In genomic region chr15:73945109-73945508, GRCh38 we compare ENCODE assay signal across 31 cellular contexts. TPM values are rescaled to one million over a fixed set of nuclear protein-coding genes. Genes with fewer than 3 reads are reported as not detected.
DNase-seq lines count a peak whose midpoint lies in the region; ATAC-seq and TF ChIP-seq lines count a peak whose summit lies in the region.
"Had no signal": no experiment of that assay in that cellular context is flagged by ENCODE, and none has a peak within 500 bp of the region (broad histone marks: within the 10 kb centered on the region; RNA-seq: fewer than 3 reads in every experiment).

No MANE protein-coding gene starts in this region.

- peak overlapping the region; percentile 90 to 93 for H3K27ac ChIP-seq in ascending aorta
- H3K27ac ChIP-seq in smooth muscle cell (ENCODE audit: low read depth): peak overlapping the region; percentile 96
- peak overlapping the region in 1 of 5 donors; percentile 1 for H3K27ac ChIP-seq in adrenal gland
- H3K27ac ChIP-seq: brain microvascular endothelial cell, left lung, Peyer's patch, psoas muscle, VCaP had no signal

- H3K9me3 ChIP-seq in ascending aorta (no peaks in the 10 kb centered on the region), smooth muscle cell (replicated peaks; ENCODE audit: low read depth) (no peaks in the 10 kb centered on the region), adrenal gland (replicated peaks in 1 of 3) (no peaks in the 10 kb centered on the region)
- H3K9me3 ChIP-seq: left lung, Peyer's patch, psoas muscle, upper lobe of left lung had no signal

- no peak overlapping the region for H3K4me3 ChIP-seq in ascending aorta
- H3K4me3 ChIP-seq in smooth muscle cell: no peak overlapping the region
- H3K4me3 ChIP-seq in adrenal gland: no peak overlapping the region
- H3K4me3 ChIP-seq: GM23338, left lung, Peyer's patch, psoas muscle, upper lobe of left lung had no signal

- peak overlapping the region; percentile 65 for H3K9ac ChIP-seq in smooth muscle cell (ENCODE audit: low read depth)

- no peak for DNase-seq in activated naive CD8-positive, alpha-beta T cell treated with anti-CD3 and anti-CD28 coated beads, Interleukin-2, amount 10 ng/mL, durations not matched to agents 7 days and 5 days
- DNase-seq in activated naive CD8-positive, alpha-beta T cell treated with anti-CD3 and anti-CD28 coated beads for 36 hours: no peak
- no peak for DNase-seq in ascending aorta (ENCODE audit: low spot score in 2 of 2)
- DNase-seq in glutamatergic neuron: no peak
- no peak for DNase-seq in smooth muscle cell (lab: John Stamatoyannopoulos, UW; ENCODE audit: unreplicated experiment)
- DNase-seq in adrenal gland: no peak
- DNase-seq in stimulated activated CD8-positive, alpha-beta memory T cell treated with anti-CD3 and anti-CD28 coated beads, Interleukin-4, amount 100 ng/mL, for 48 hours: no peak
- DNase-seq in activated CD8-positive, alpha-beta memory T cell treated with anti-CD3 and anti-CD28 coated beads for 24 hours: no peak
- DNase-seq: 8988T; activated CD4-positive, alpha-beta T cell treated with anti-CD3 and anti-CD28 coated beads for 4 hours; activated gamma-delta T cell; activated T-cell treated with anti-CD3 and anti-CD28 coated beads, Interleukin-2, amount 50 U/mL, for 4 hours; brain microvascular endothelial cell; IMR-90; left lung; midbrain; naive thymus-derived CD4-positive, alpha-beta T cell; NCI-H1048; NCI-H1694; NCI-H446; NCI-H774; nucleus accumbens; SHP77 treated with DMSO at 0.1 percent for 48 hours; stimulated activated CD4-positive, alpha-beta T cell treated with anti-CD3 and anti-CD28 coated beads, Interleukin-4, amount 100 ng/mL, for 4 hours; upper lobe of left lung had no signal

- intact Hi-C loops in ascending aorta (cut with DNase I): no loop called here
- intact Hi-C loops in adrenal gland (cut with DNase I): no loop called here

- H3K27me3 ChIP-seq in ascending aorta (no peaks in the 10 kb centered on the region), smooth muscle cell (ENCODE audit: low read depth) (no peaks in the 10 kb centered on the region), adrenal gland (no peaks in the 10 kb centered on the region)
- H3K27me3 ChIP-seq: brain microvascular endothelial cell, left lung, Peyer's patch, upper lobe of left lung had no signal

- H3K36me3 Mint-ChIP-seq in activated naive CD8-positive, alpha-beta T cell treated with anti-CD3 and anti-CD28 coated beads, Interleukin-2, amount 10 ng/mL, durations not matched to agents 7 days and 5 days: peaks cover 1% of the 10 kb centered on the region
- no peaks in the 10 kb centered on the region for H3K36me3 Mint-ChIP-seq in activated naive CD8-positive, alpha-beta T cell treated with anti-CD3 and anti-CD28 coated beads for 36 hours
- H3K36me3 Mint-ChIP-seq in glutamatergic neuron (ENCODE audit: unreplicated experiment): peaks cover 12% of the 10 kb centered on the region
- H3K36me3 Mint-ChIP-seq: naive thymus-derived CD4-positive, alpha-beta T cell; stimulated activated effector memory CD8-positive, alpha-beta T cell treated with anti-CD3 and anti-CD28 coated beads, Interleukin-12 subunit alpha, Interleukin-12 subunit beta, amount 100 ng/mL, for 72 hours had no signal

- no peak for TF ChIP-seq CTCF in ascending aorta (IDR thresholded peaks at IDR 0.05)
- no peak for TF ChIP-seq CTCF in glutamatergic neuron (IDR thresholded peaks at IDR 0.05; ENCODE audit: partially characterized antibody, unreplicated experiment)
- no peak for TF ChIP-seq CTCF in smooth muscle cell (IDR thresholded peaks at IDR 0.05; ENCODE audit: borderline replicate concordance, insufficient read depth, poor library complexity, severe bottlenecking)
- no peak for TF ChIP-seq CTCF in adrenal gland (IDR thresholded peaks at IDR 0.05)

- H3K9me3 Mint-ChIP-seq in activated naive CD8-positive, alpha-beta T cell treated with anti-CD3 and anti-CD28 coated beads, Interleukin-2, amount 10 ng/mL, durations not matched to agents 7 days and 5 days: no peaks in the 10 kb centered on the region
- H3K9me3 Mint-ChIP-seq in activated naive CD8-positive, alpha-beta T cell treated with anti-CD3 and anti-CD28 coated beads for 36 hours: no peaks in the 10 kb centered on the region
- H3K9me3 Mint-ChIP-seq in glutamatergic neuron (ENCODE audit: unreplicated experiment): peaks cover 19% of the 10 kb centered on the region
- H3K9me3 Mint-ChIP-seq: activated T-cell treated with anti-CD3 and anti-CD28 coated beads, Interleukin-2, amount 50 U/mL, for 4 hours; CD4-positive, alpha-beta memory T cell; GM23338; naive thymus-derived CD4-positive, alpha-beta T cell; stimulated activated effector memory CD8-positive, alpha-beta T cell treated with anti-CD3 and anti-CD28 coated beads, Interleukin-12 subunit alpha, Interleukin-12 subunit beta, amount 100 ng/mL, for 72 hours had no signal

- H3F3A ChIP-seq in smooth muscle cell (ENCODE audit: low read depth): peaks cover 49% of the 10 kb centered on the region

- no peak overlapping the region for H2AFZ ChIP-seq in smooth muscle cell (ENCODE audit: low read depth)
- H2AFZ ChIP-seq: GM23338 had no signal

- no peak overlapping the region for H3K4me3 Mint-ChIP-seq in activated naive CD8-positive, alpha-beta T cell treated with anti-CD3 and anti-CD28 coated beads, Interleukin-2, amount 10 ng/mL, durations not matched to agents 7 days and 5 days
- no peak overlapping the region for H3K4me3 Mint-ChIP-seq in activated naive CD8-positive, alpha-beta T cell treated with anti-CD3 and anti-CD28 coated beads for 36 hours
- peak overlapping the region; percentile 57 for H3K4me3 Mint-ChIP-seq in glutamatergic neuron (ENCODE audit: unreplicated experiment)
- H3K4me3 Mint-ChIP-seq: activated T-cell treated with anti-CD3 and anti-CD28 coated beads, Interleukin-2, amount 50 U/mL, for 4 hours; CD4-positive, alpha-beta memory T cell; GM23338; naive thymus-derived CD4-positive, alpha-beta T cell; stimulated activated effector memory CD8-positive, alpha-beta T cell treated with anti-CD3 and anti-CD28 coated beads, Interleukin-12 subunit alpha, Interleukin-12 subunit beta, amount 100 ng/mL, for 72 hours had no signal

- H3K36me3 ChIP-seq in ascending aorta (peaks cover 39 to 46% of the 10 kb centered on the region in 2 donors), smooth muscle cell (ENCODE audit: low read depth) (no peaks in the 10 kb centered on the region), adrenal gland (replicated peaks in 1 of 2) (peaks cover 0 to 3% of the 10 kb centered on the region in 2 donors)
- H3K36me3 ChIP-seq: left lung, Peyer's patch, upper lobe of left lung had no signal

- peak overlapping the region; percentile 4 for H3K27ac Mint-ChIP-seq in activated naive CD8-positive, alpha-beta T cell treated with anti-CD3 and anti-CD28 coated beads, Interleukin-2, amount 10 ng/mL, durations not matched to agents 7 days and 5 days
- H3K27ac Mint-ChIP-seq in activated naive CD8-positive, alpha-beta T cell treated with anti-CD3 and anti-CD28 coated beads for 36 hours: no peak overlapping the region
- peak overlapping the region; percentile 70 for H3K27ac Mint-ChIP-seq in glutamatergic neuron (ENCODE audit: unreplicated experiment)
- H3K27ac Mint-ChIP-seq: GM23338; stimulated activated effector memory CD8-positive, alpha-beta T cell treated with anti-CD3 and anti-CD28 coated beads, Interleukin-12 subunit alpha, Interleukin-12 subunit beta, amount 100 ng/mL, for 72 hours had no signal

- no peak for TF ChIP-seq POLR2A in adrenal gland (IDR thresholded peaks at IDR 0.05)

- peaks cover 18% of the 10 kb centered on the region for H3K4me1 Mint-ChIP-seq in activated naive CD8-positive, alpha-beta T cell treated with anti-CD3 and anti-CD28 coated beads, Interleukin-2, amount 10 ng/mL, durations not matched to agents 7 days and 5 days
- peaks cover 7% of the 10 kb centered on the region for H3K4me1 Mint-ChIP-seq in activated naive CD8-positive, alpha-beta T cell treated with anti-CD3 and anti-CD28 coated beads for 36 hours
- H3K4me1 Mint-ChIP-seq in glutamatergic neuron (ENCODE audit: low read depth, unreplicated experiment): peaks cover 48% of the 10 kb centered on the region

- H3K79me2 ChIP-seq in smooth muscle cell (ENCODE audit: low read depth): no peaks in the 10 kb centered on the region

- no peaks in the 10 kb centered on the region for H4K20me1 ChIP-seq in smooth muscle cell (ENCODE audit: low read depth)

- 77% methylated on average over 4 of the region's 4 CpGs for WGBS in smooth muscle cell (ENCODE audit: low lambda C conversion rate)
- 69 to 89% (median 79%) methylated on average over 4 of the region's 4 CpGs for WGBS in adrenal gland, 4 donors

- H3K4me1 ChIP-seq in ascending aorta (peaks cover 29 to 45% of the 10 kb centered on the region in 2 donors), smooth muscle cell (ENCODE audit: low read depth) (peaks cover 24% of the 10 kb centered on the region), adrenal gland (replicated peaks in 1 of 2) (peaks cover 0 to 8% of the 10 kb centered on the region in 2 donors)
- H3K4me1 ChIP-seq: psoas muscle had no signal

- H3K27me3 Mint-ChIP-seq in activated naive CD8-positive, alpha-beta T cell treated with anti-CD3 and anti-CD28 coated beads, Interleukin-2, amount 10 ng/mL, durations not matched to agents 7 days and 5 days: peaks cover 3% of the 10 kb centered on the region
- no peaks in the 10 kb centered on the region for H3K27me3 Mint-ChIP-seq in activated naive CD8-positive, alpha-beta T cell treated with anti-CD3 and anti-CD28 coated beads for 36 hours
- H3K27me3 Mint-ChIP-seq in glutamatergic neuron (ENCODE audit: unreplicated experiment): peaks cover 10% of the 10 kb centered on the region
- H3K27me3 Mint-ChIP-seq: CD4-positive, alpha-beta memory T cell had no signal

- ATAC-seq in activated naive CD8-positive, alpha-beta T cell treated with anti-CD3 and anti-CD28 coated beads, Interleukin-2, amount 10 ng/mL, durations not matched to agents 7 days and 5 days (ENCODE audit: low read depth): no peak
- ATAC-seq: activated T-cell treated with anti-CD3 and anti-CD28 coated beads, Interleukin-2, amount 50 U/mL, for 4 hours; GM23338; naive thymus-derived CD4-positive, alpha-beta T cell; psoas muscle; stimulated activated effector memory CD8-positive, alpha-beta T cell treated with anti-CD3 and anti-CD28 coated beads, Interleukin-12 subunit alpha, Interleukin-12 subunit beta, amount 100 ng/mL, for 72 hours had no signal

- POLR2A ChIA-PET in activated naive CD8-positive, alpha-beta T cell treated with anti-CD3 and anti-CD28 coated beads, Interleukin-2, amount 10 ng/mL, durations not matched to agents 7 days and 5 days (lab: Charles Lee): no interaction called here

- H3K4me2 ChIP-seq in smooth muscle cell: peak overlapping the region; percentile 57
- H3K4me2 ChIP-seq: GM23338 had no signal

RNA-seq across cellular contexts. Expression of gene LOXL1, which starts 18.8 kb away (rescaled TPM):
- 10 to 100 TPM in 1 of 2 experiments, 1 to 10 TPM in 1; 8.8 to 10.5 TPM for total RNA-seq in activated naive CD8-positive, alpha-beta T cell treated with anti-CD3 and anti-CD28 coated beads, Interleukin-2, amount 10 ng/mL, durations not matched to agents 7 days and 5 days
- 1 to 10 TPM; 2.1 to 2.4 TPM for total RNA-seq in activated naive CD8-positive, alpha-beta T cell treated with anti-CD3 and anti-CD28 coated beads for 36 hours
- total RNA-seq in ascending aorta (260 TPM), glutamatergic neuron (ENCODE audit: unreplicated experiment) (163 TPM), smooth muscle cell (239 and 252 TPM in 2 replicates), adrenal gland (10 to 100 TPM in 4 of 8 donors, 1 to 10 TPM in 4; 6.8 to 31.7 (median 10.9) TPM)
- polyA plus RNA-seq in smooth muscle cell (736 and 899 TPM in 2 replicates), adrenal gland (10 to 100 TPM in 2 of 3 donors, 1 to 10 TPM in 1; 8.0 to 58.0 (median 22.5) TPM)

RNA-seq across cellular contexts. Expression of gene STOML1, which starts 47.0 kb away (rescaled TPM):
- total RNA-seq in activated naive CD8-positive, alpha-beta T cell treated with anti-CD3 and anti-CD28 coated beads, Interleukin-2, amount 10 ng/mL, durations not matched to agents 7 days and 5 days: 1 to 10 TPM; 9.4 to 9.5 TPM
- total RNA-seq in activated naive CD8-positive, alpha-beta T cell treated with anti-CD3 and anti-CD28 coated beads for 36 hours: 10 to 100 TPM in 1 of 2 experiments, 1 to 10 TPM in 1; 8.3 to 10.6 TPM
- 15.3 TPM for total RNA-seq in ascending aorta
- total RNA-seq in glutamatergic neuron (ENCODE audit: unreplicated experiment): 19.5 TPM
- total RNA-seq in smooth muscle cell: 9.3 and 12.4 TPM in 2 replicates
- 23.7 and 27.5 TPM in 2 replicates for polyA plus RNA-seq in smooth muscle cell
- total RNA-seq in adrenal gland: 10 to 100 TPM; 21.7 to 92.2 (median 32.4) TPM
- polyA plus RNA-seq in adrenal gland: 10 to 100 TPM in 2 of 3 donors, 1 to 10 TPM in 1; 8.6 to 27.5 (median 23.9) TPM

RNA-seq across cellular contexts. Expression of gene PML, which starts 49.4 kb away (rescaled TPM):
- total RNA-seq in activated naive CD8-positive, alpha-beta T cell treated with anti-CD3 and anti-CD28 coated beads, Interleukin-2, amount 10 ng/mL, durations not matched to agents 7 days and 5 days: 100 to 1,000 TPM; 118 to 120 TPM
- 10 to 100 TPM; 53.4 to 54.3 TPM for total RNA-seq in activated naive CD8-positive, alpha-beta T cell treated with anti-CD3 and anti-CD28 coated beads for 36 hours
- 227 TPM for total RNA-seq in ascending aorta
- 27.6 TPM for total RNA-seq in glutamatergic neuron (ENCODE audit: unreplicated experiment)
- 21.6 and 34.1 TPM in 2 replicates for total RNA-seq in smooth muscle cell
- 33.7 and 39.4 TPM in 2 replicates for polyA plus RNA-seq in smooth muscle cell
- 100 to 1,000 TPM in 1 of 8 donors, 10 to 100 TPM in 7; 27.3 to 103 (median 67.4) TPM for total RNA-seq in adrenal gland
- 10 to 100 TPM; 10.5 to 44.1 (median 37.0) TPM for polyA plus RNA-seq in adrenal gland
